In genomic region chr9:34559616-34560546, GRCh38 we compare ENCODE assay signal across 9 cellular contexts. TPM values are rescaled to one million over a fixed set of nuclear protein-coding genes. Genes with fewer than 3 reads are reported as not detected.
DNase-seq lines count a peak whose midpoint lies in the region; ATAC-seq and TF ChIP-seq lines count a peak whose summit lies in the region.
"Had no signal": no experiment of that assay in that cellular context is flagged by ENCODE, and none has a peak within 500 bp of the region (broad histone marks: within the 10 kb centered on the region; RNA-seq: fewer than 3 reads in every experiment).

No MANE protein-coding gene starts in this region.

- peaks cover 23% of the 10 kb centered on the region for H3K36me3 Mint-ChIP-seq in glutamatergic neuron (ENCODE audit: unreplicated experiment)

- H3K27me3 ChIP-seq in parathyroid adenoma (ENCODE audit: control insufficient read depth, insufficient read depth, low read length): no peaks in the 10 kb centered on the region

- no peaks in the 10 kb centered on the region for H3K36me3 ChIP-seq in parathyroid adenoma (ENCODE audit: control insufficient read depth, insufficient read depth, low read length)

- peaks cover 29% of the 10 kb centered on the region for H3K27me3 Mint-ChIP-seq in glutamatergic neuron (ENCODE audit: unreplicated experiment)

- peak overlapping the region; percentile 72 for H3K27ac ChIP-seq in parathyroid adenoma

- peaks cover 29% of the 10 kb centered on the region for H3K9me3 Mint-ChIP-seq in glutamatergic neuron (ENCODE audit: unreplicated experiment)

- H3K27ac Mint-ChIP-seq in glutamatergic neuron (ENCODE audit: unreplicated experiment): peak overlapping the region; percentile 94

- H3K79me2 ChIP-seq in parathyroid adenoma: no peaks in the 10 kb centered on the region

- ATAC-seq in GM18519 (IDR thresholded peaks at IDR 0.05; ENCODE audit: low FRiP score, unreplicated experiment): no peak
- no peak for ATAC-seq in HG02884 (IDR thresholded peaks at IDR 0.05; ENCODE audit: unreplicated experiment)

- H3K4me1 Mint-ChIP-seq in glutamatergic neuron (ENCODE audit: low read depth, unreplicated experiment): peaks cover 57% of the 10 kb centered on the region

- no peak overlapping the region for H3K4me2 ChIP-seq in parathyroid adenoma (ENCODE audit: low read length)

- H2AFZ ChIP-seq in parathyroid adenoma: peak overlapping the region; percentile 76

- DNase-seq in GM04503 (ENCODE audit: low read depth) (peak; percentile 27), SW480 (ENCODE audit: low spot score) (peak; percentile 31), glutamatergic neuron (no peak), NCI-H2029 treated with DMSO at 0.1 percent for 48 hours (lab: John Stamatoyannopoulos, UW) (no peak), NCI-H524 treated with DMSO at 0.1 percent for 48 hours (lab: John Stamatoyannopoulos, UW) (no peak)
- DNase-seq: activated gamma-delta T cell treated with Interleukin-2 at 50 U/mL for 16 hours had no signal

- no peaks in the 10 kb centered on the region for H3K9me3 ChIP-seq in parathyroid adenoma (ENCODE audit: control insufficient read depth, low read length)

- H3K4me3 Mint-ChIP-seq in glutamatergic neuron (ENCODE audit: unreplicated experiment): peak overlapping the region; percentile 63

- no peak for TF ChIP-seq CTCF in glutamatergic neuron (IDR thresholded peaks at IDR 0.05; ENCODE audit: partially characterized antibody, unreplicated experiment)
- no peak for TF ChIP-seq CTCF in parathyroid adenoma (IDR thresholded peaks at IDR 0.05)

- no peak overlapping the region for H3K4me3 ChIP-seq in parathyroid adenoma (ENCODE audit: low read depth, low read length)

- peaks cover 17% of the 10 kb centered on the region for H3K4me1 ChIP-seq in parathyroid adenoma

- no peak overlapping the region for H3K9ac ChIP-seq in parathyroid adenoma

RNA-seq across cellular contexts. Expression of gene CNTFR, which starts 29.6 kb away (rescaled TPM):
- total RNA-seq in glutamatergic neuron (ENCODE audit: unreplicated experiment): 170 TPM

RNA-seq across cellular contexts. Expression of gene ENHO, which starts 37.1 kb away (rescaled TPM):
- total RNA-seq in glutamatergic neuron (ENCODE audit: unreplicated experiment): 11.5 TPM

RNA-seq across cellular contexts. Expression of gene RPP25L, which starts 52.0 kb away (rescaled TPM):
- 12.6 TPM for total RNA-seq in glutamatergic neuron (ENCODE audit: unreplicated experiment)

Comparison
In these comparisons a context has a peak if more than half of its experiments do, and no peak if none do; other contexts are left out.
1. DNase-seq: peak in GM04503 (single experiment) and SW480 (single experiment); none in glutamatergic neuron (single experiment), NCI-H2029 treated with DMSO at 0.1 percent for 48 hours (single experiment) and NCI-H524 treated with DMSO at 0.1 percent for 48 hours (single experiment).